ENCODE assay signal across 19 cellular contexts in the genomic region with DNA sequence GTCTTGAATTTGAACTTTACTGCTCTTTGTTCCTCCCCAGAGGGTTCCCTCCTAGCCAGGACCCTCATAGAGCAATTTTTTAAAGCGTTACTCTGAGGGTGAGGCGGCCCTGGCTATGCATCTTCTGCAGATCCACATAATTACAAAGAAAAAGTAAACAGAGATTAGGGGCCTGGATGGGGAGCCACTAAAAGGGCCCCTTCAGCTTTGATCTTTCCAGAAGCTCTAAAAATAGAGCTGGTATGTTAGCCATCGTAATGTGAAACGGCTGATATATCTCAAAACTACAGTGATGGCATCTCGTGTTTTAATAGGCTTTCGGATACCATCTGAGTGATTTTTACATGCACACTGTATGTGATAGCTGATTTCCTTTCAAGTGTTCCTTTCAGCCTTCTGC.
DNase-seq lines count a peak whose midpoint lies in the region; ATAC-seq and TF ChIP-seq lines count a peak whose summit lies in the region.
"Had no signal": no experiment of that assay in that cellular context is flagged by ENCODE, and none has a peak within 500 bp of the region (broad histone marks: within the 10 kb centered on the region; RNA-seq: fewer than 3 reads in every experiment).

No MANE protein-coding gene starts in this region.

- DNase-seq in NCI-H69 (lab: John Stamatoyannopoulos, UW): peak; percentile 40
- peak; percentile 56 for DNase-seq in choroid plexus epithelial cell (ENCODE audit: low read depth)
- no peak for DNase-seq in mesothelial cell of epicardium (ENCODE audit: low spot score in 2 of 2, unreplicated experiment in 2 of 2)
- no peak for DNase-seq in thoracic aorta (ENCODE audit: low spot score)
- no peak for DNase-seq in NCI-H1436 (lab: John Stamatoyannopoulos, UW)
- DNase-seq in NCI-H1105 treated with DMSO at 0.1 percent for 48 hours (lab: John Stamatoyannopoulos, UW): no peak
- no peak for DNase-seq in middle frontal gyrus (ENCODE audit: extremely low spot score, low spot score)
- DNase-seq: activated CD4-positive, alpha-beta T cell treated with anti-CD3 and anti-CD28 coated beads, Interleukin-2, amount 50 U/mL, for 1 hour; EL; GM23248; MM.1S; NCI-H510A treated with DMSO at 0.1 percent for 48 hours; stimulated activated CD4-positive, alpha-beta T cell treated with anti-CD3 and anti-CD28 coated beads, Interleukin-4, amount 100 ng/mL, for 4 hours; stimulated activated naive CD4-positive, alpha-beta T cell had no signal

- H3K4me3 Mint-ChIP-seq in mesothelial cell of epicardium: peak overlapping the region; percentile 47
- H3K4me3 Mint-ChIP-seq: T-helper 2 cell treated with Interferon-gamma antibody and Interleukin-4, amounts not matched to agents 5 μg/mL and 100 μg/mL, for 36 hours had no signal

- H3K27me3 ChIP-seq in thoracic aorta (replicated peaks; ENCODE audit: insufficient read depth): no peaks in the 10 kb centered on the region
- H3K27me3 ChIP-seq: BLaER1 treated with 17β-estradiol and CSF1 and Interleukin-3, amounts not matched to agents 10 nM and 100 nM; breast epithelium had no signal

- H3K27ac ChIP-seq in thoracic aorta: peak overlapping the region; percentile 71 to 75
- H3K27ac ChIP-seq: BLaER1 treated with 17β-estradiol and CSF1 and Interleukin-3, amounts not matched to agents 10 nM and 100 nM; breast epithelium; GM23248 had no signal

- no peaks in the 10 kb centered on the region for H3K27me3 Mint-ChIP-seq in mesothelial cell of epicardium (ENCODE audit: low read depth)

- no peaks in the 10 kb centered on the region for H3K9me3 ChIP-seq in thoracic aorta
- H3K9me3 ChIP-seq: BLaER1 treated with 17β-estradiol and CSF1 and Interleukin-3, amounts not matched to agents 10 nM and 100 nM; breast epithelium; prostate gland had no signal

- H3K9me3 Mint-ChIP-seq in mesothelial cell of epicardium: no peaks in the 10 kb centered on the region
- H3K9me3 Mint-ChIP-seq: T-helper 2 cell treated with Interferon-gamma antibody and Interleukin-4, amounts not matched to agents 5 μg/mL and 100 μg/mL, for 36 hours had no signal

- ATAC-seq in thoracic aorta (ENCODE audit: insufficient number of reproducible peaks, low FRiP score, low read depth) (no peak), GM18858 (IDR thresholded peaks at IDR 0.05; ENCODE audit: unreplicated experiment) (no peak)

- H3K36me3 ChIP-seq in thoracic aorta: no peaks in the 10 kb centered on the region
- H3K36me3 ChIP-seq: breast epithelium, prostate gland had no signal

- H3K27ac Mint-ChIP-seq in mesothelial cell of epicardium: peak overlapping the region; percentile 91
- H3K27ac Mint-ChIP-seq: T-helper 2 cell treated with Interferon-gamma antibody and Interleukin-4, amounts not matched to agents 5 μg/mL and 100 μg/mL, for 36 hours had no signal

- H3K4me1 Mint-ChIP-seq in mesothelial cell of epicardium: peaks cover 46% of the 10 kb centered on the region

- TF ChIP-seq CTCF in choroid plexus epithelial cell (conservative IDR thresholded peaks at IDR 0.05; ENCODE audit: low read depth, low read length): no peak
- no peak for TF ChIP-seq CTCF in mesothelial cell of epicardium (IDR thresholded peaks at IDR 0.05; ENCODE audit: unreplicated experiment)
- no peak for TF ChIP-seq CTCF in thoracic aorta (IDR thresholded peaks at IDR 0.05)

- H3K4me1 ChIP-seq in thoracic aorta (ENCODE audit: control insufficient read depth in 1 of 2, low read depth in 2 of 2): peaks cover 15 to 28% of the 10 kb centered on the region in 2 donors
- H3K4me1 ChIP-seq: prostate gland had no signal

- no peaks in the 10 kb centered on the region for H3K36me3 Mint-ChIP-seq in mesothelial cell of epicardium

- H3K4me3 ChIP-seq in choroid plexus epithelial cell (ENCODE audit: low read depth, low read length) (no peak overlapping the region), thoracic aorta (peak overlapping the region; percentile 64)
- H3K4me3 ChIP-seq: BLaER1 treated with 17β-estradiol and CSF1 and Interleukin-3, amounts not matched to agents 10 nM and 100 nM; breast epithelium; GM23248; prostate gland had no signal

Comparison
In these comparisons a context has a peak if more than half of its experiments do, and no peak if none do; other contexts are left out.
1. DNase-seq: peak in NCI-H69 (single experiment) and choroid plexus epithelial cell (single experiment); none in mesothelial cell of epicardium (0 of 2), thoracic aorta (single experiment), NCI-H1436 (single experiment), NCI-H1105 treated with DMSO at 0.1 percent for 48 hours (single experiment) and middle frontal gyrus (single experiment).